In genomic region chr3:195892355-195893120, GRCh38 we compare ENCODE assay signal across 8 cellular contexts. TPM values are rescaled to one million over a fixed set of nuclear protein-coding genes. Genes with fewer than 3 reads are reported as not detected.
DNase-seq lines count a peak whose midpoint lies in the region; ATAC-seq and TF ChIP-seq lines count a peak whose summit lies in the region.

No MANE protein-coding gene starts in this region.

- peaks cover 20% of the 10 kb centered on the region for H3K4me1 Mint-ChIP-seq in progenitor cell of endocrine pancreas (ENCODE audit: low read depth)

- DNase-seq in HCEC 1CT (peak; percentile 36), astrocyte of the spinal cord (ENCODE audit: low read depth, low spot score) (peak; percentile 76), iris pigment epithelial cell (ENCODE audit: low read depth) (peak; percentile 64), progenitor cell of endocrine pancreas (ENCODE audit: low spot score, unreplicated experiment) (no peak)

- no peak overlapping the region for H3K4me3 Mint-ChIP-seq in progenitor cell of endocrine pancreas (ENCODE audit: low read depth)

- H3K9me3 Mint-ChIP-seq in progenitor cell of endocrine pancreas (ENCODE audit: low read depth) = no peaks in the 10 kb centered on the region

- no peak overlapping the region for H3K27ac Mint-ChIP-seq in progenitor cell of endocrine pancreas

- ATAC-seq in HG02970 (IDR thresholded peaks at IDR 0.05; ENCODE audit: low FRiP score, unreplicated experiment) (no peak), HG03460 (IDR thresholded peaks at IDR 0.05; ENCODE audit: unreplicated experiment) (no peak), GM19463 (IDR thresholded peaks at IDR 0.05; ENCODE audit: unreplicated experiment) (no peak)

- TF ChIP-seq CTCF in astrocyte of the spinal cord (IDR thresholded peaks at IDR 0.05; ENCODE audit: low read depth, low read length) (peak; percentile 32), progenitor cell of endocrine pancreas (IDR thresholded peaks at IDR 0.05; ENCODE audit: unreplicated experiment) (no peak)

- H3K27ac ChIP-seq in skin epidermis = peak overlapping the region in 18 of 21 experiments; percentile 25 to 71 (median 45)

- H3K27me3 Mint-ChIP-seq in progenitor cell of endocrine pancreas = no peaks in the 10 kb centered on the region

- in situ Hi-C loops in astrocyte of the spinal cord (cut with HindIII; ENCODE audit: low sequenced_read_pairs) = no loop called here

- H3K4me3 ChIP-seq in astrocyte of the spinal cord (ENCODE audit: low read depth, low read length) = peak overlapping the region; percentile 46
- peak overlapping the region in 6 of 7 experiments; percentile 4 to 24 (median 12) for H3K4me3 ChIP-seq in skin epidermis

- H3K36me3 Mint-ChIP-seq in progenitor cell of endocrine pancreas (ENCODE audit: insufficient read depth) = peaks cover 1% of the 10 kb centered on the region

RNA-seq across cellular contexts. Expression of gene TNK2, which starts 15.8 kb away (rescaled TPM):
- total RNA-seq in progenitor cell of endocrine pancreas = 57.3 and 73.6 TPM in 2 replicates
